In genomic region chr11:59207988-59208432, GRCh38 we compare ENCODE assay signal across 8 cellular contexts. TPM values are rescaled to one million over a fixed set of nuclear protein-coding genes. Genes with fewer than 3 reads are reported as not detected.
DNase-seq lines count a peak whose midpoint lies in the region; ATAC-seq and TF ChIP-seq lines count a peak whose summit lies in the region.

No MANE protein-coding gene starts in this region.

- no peaks in the 10 kb centered on the region for H4K20me1 ChIP-seq in DOHH2 (ENCODE audit: control insufficient read depth, insufficient read depth, low read depth, low read length)
- no peaks in the 10 kb centered on the region for H4K20me1 ChIP-seq in PC-3 (ENCODE audit: low read length)

- no peak overlapping the region for H3K4me2 ChIP-seq in DOHH2 (ENCODE audit: low read length)
- H3K4me2 ChIP-seq in PC-3 (ENCODE audit: low read length): no peak overlapping the region

- DNase-seq in PC-3 (peak; percentile 69), amniotic stem cell (lab: John Stamatoyannopoulos, UW) (peak; percentile 50), iPS DF 19.7 (ENCODE audit: low read depth, low spot score) (peak; percentile 17), NCI-H2081 treated with DMSO at 0.1 percent for 48 hours (lab: John Stamatoyannopoulos, UW) (no peak)
- peak; percentile 26 to 47 (median 27) for DNase-seq in stimulated activated CD4-positive, alpha-beta T cell treated with anti-CD3 and anti-CD28 coated beads, Interleukin-12 subunit alpha, Interleukin-12 subunit beta, amount 100 ng/mL, for 48 hours (ENCODE audit: low read depth in 2 of 3, low spot score in 1 of 3)

- H3K27me3 ChIP-seq in DOHH2 (ENCODE audit: control insufficient read depth, low read length) (peaks cover 42% of the 10 kb centered on the region), PC-3 (ENCODE audit: low read length) (peaks cover 6% of the 10 kb centered on the region; the same call in 1 of the 2 replicates)

- intact Hi-C loops in PC-3 (cut with micrococcal nuclease): loop anchor here (1.0 to 2.0 kb wide), 2 partner anchors 37 to 77 kb away; no protein-coding TSS in a partner anchor

- no peak overlapping the region for H3K27ac ChIP-seq in DOHH2 (ENCODE audit: low read depth, low read length)
- no peak overlapping the region for H3K27ac ChIP-seq in PC-3 (ENCODE audit: low read length)

- no peaks in the 10 kb centered on the region for H3K9me2 ChIP-seq in DOHH2 (replicated peaks; ENCODE audit: control insufficient read depth, low read length)
- no peaks in the 10 kb centered on the region for H3K9me2 ChIP-seq in PC-3 (replicated peaks; ENCODE audit: low read length)

- H3K79me2 ChIP-seq in DOHH2 (ENCODE audit: control insufficient read depth, low read length) (no peaks in the 10 kb centered on the region), PC-3 (ENCODE audit: low read length) (no peaks in the 10 kb centered on the region)

- H3K9ac ChIP-seq in PC-3 (ENCODE audit: low read length): no peak overlapping the region

- CTCF ChIA-PET in PC-3 (lab: Charles Lee): no interaction called here

- no peaks in the 10 kb centered on the region for H3F3A ChIP-seq in DOHH2 (ENCODE audit: control insufficient read depth, insufficient read depth)
- no peaks in the 10 kb centered on the region for H3F3A ChIP-seq in PC-3 (ENCODE audit: low read length, unreplicated experiment)

- BruUV-seq in PC-3 (replicated peaks; lab: Mats Ljungman, UMichigan): no TSS peak

- H3K4me1 ChIP-seq in DOHH2 (ENCODE audit: control insufficient read depth, low read length): peaks cover 20% of the 10 kb centered on the region
- H3K4me1 ChIP-seq in PC-3 (ENCODE audit: insufficient read depth, low read length): 0 out of 2 replicates have a peak, but pooled peaks cover 4% of the 10 kb centered on the region

- peak; percentile 82 for TF ChIP-seq CTCF in DOHH2 (IDR thresholded peaks at IDR 0.05; ENCODE audit: low read depth, low read length, poor library complexity, severe bottlenecking)
- TF ChIP-seq CTCF in PC-3 (conservative IDR thresholded peaks at IDR 0.05; ENCODE audit: low read depth, low read length): peak; percentile 88

- no peak overlapping the region for H2AFZ ChIP-seq in PC-3 (ENCODE audit: low read length)

- H3K9me3 ChIP-seq in DOHH2 (ENCODE audit: control insufficient read depth, insufficient read depth, low read length) (no peaks in the 10 kb centered on the region), PC-3 (ENCODE audit: low read length) (no peaks in the 10 kb centered on the region)

- ATAC-seq in GM19463 (IDR thresholded peaks at IDR 0.05; ENCODE audit: unreplicated experiment) (peak; percentile 63), HG03460 (IDR thresholded peaks at IDR 0.05; ENCODE audit: unreplicated experiment) (peak; percentile 62), PC-3 (peak; percentile 56)

- H3K36me3 ChIP-seq in DOHH2 (ENCODE audit: control insufficient read depth, low read length) (no peaks in the 10 kb centered on the region), PC-3 (ENCODE audit: low read depth, low read length) (no peaks in the 10 kb centered on the region)

- no peak overlapping the region for H3K4me3 ChIP-seq in DOHH2 (ENCODE audit: low read length)
- no peak overlapping the region for H3K4me3 ChIP-seq in PC-3 (ENCODE audit: low read length)

- POLR2A ChIA-PET in PC-3 (lab: Charles Lee; ENCODE audit: unreplicated experiment): no interaction called here

RNA-seq across cellular contexts. Expression of gene MPEG1, which starts 4.7 kb away (rescaled TPM):
- total RNA-seq in PC-3 (2014; rRNA removed): not detected in 2 replicates

RNA-seq across cellular contexts. Expression of gene DTX4, which starts 36.1 kb away (rescaled TPM):
- 4.0 and 4.9 TPM in 2 replicates for total RNA-seq in PC-3 (2014; rRNA removed)
